ENCODE assay signal across 11 cellular contexts in genomic region chr14:65357091-65357490, GRCh38. TPM values are rescaled to one million over a fixed set of nuclear protein-coding genes. Genes with fewer than 3 reads are reported as not detected.
DNase-seq lines count a peak whose midpoint lies in the region; ATAC-seq and TF ChIP-seq lines count a peak whose summit lies in the region.
"Had no signal": no experiment of that assay in that cellular context is flagged by ENCODE, and none has a peak within 500 bp of the region (broad histone marks: within the 10 kb centered on the region; RNA-seq: fewer than 3 reads in every experiment).

No MANE protein-coding gene starts in this region.

- no peaks in the 10 kb centered on the region for H3K36me3 Mint-ChIP-seq in progenitor cell of endocrine pancreas (ENCODE audit: insufficient read depth)

- H3K27me3 Mint-ChIP-seq in progenitor cell of endocrine pancreas, result peaks cover 15% of the 10 kb centered on the region

- TF ChIP-seq POLR2A in esophagus squamous epithelium (IDR thresholded peaks at IDR 0.05) (no peak), suprapubic skin (IDR thresholded peaks at IDR 0.05) (no peak)

- no peak overlapping the region for H2AFZ ChIP-seq in Loucy (ENCODE audit: low read length)

- no peaks in the 10 kb centered on the region for H3K27me3 ChIP-seq in right cardiac atrium (ENCODE audit: control insufficient read depth, insufficient read depth)
- no peaks in the 10 kb centered on the region for H3K27me3 ChIP-seq in Loucy (ENCODE audit: insufficient read depth, low read length, poor library complexity, severe bottlenecking)
- H3K27me3 ChIP-seq in esophagus squamous epithelium, result no peaks in the 10 kb centered on the region
- no peaks in the 10 kb centered on the region for H3K27me3 ChIP-seq in suprapubic skin
- H3K27me3 ChIP-seq: BE2C, dorsolateral prefrontal cortex had no signal

- DNase-seq in Right ventricle myocardium inferior (ENCODE audit: missing footprints) (no peak), right cardiac atrium (no peak), esophagus squamous epithelium (lab: John Stamatoyannopoulos, UW) (no peak), suprapubic skin (ENCODE audit: low spot score in 2 of 2) (no peak), left lobe of liver (ENCODE audit: low spot score) (no peak), progenitor cell of endocrine pancreas (ENCODE audit: low spot score, unreplicated experiment) (no peak)
- DNase-seq: BE2C, dorsolateral prefrontal cortex, WERI-Rb-1 had no signal

- H3K4me3 ChIP-seq in right cardiac atrium (ENCODE audit: low read length), result no peak overlapping the region
- no peak overlapping the region for H3K4me3 ChIP-seq in Loucy (ENCODE audit: low read length, poor library complexity, severe bottlenecking)
- H3K4me3 ChIP-seq in esophagus squamous epithelium, result no peak overlapping the region
- no peak overlapping the region for H3K4me3 ChIP-seq in suprapubic skin
- H3K4me3 ChIP-seq: dorsolateral prefrontal cortex had no signal

- ATAC-seq in Right ventricle myocardium inferior, result peak; percentile 75
- no peak for ATAC-seq in right cardiac atrium
- ATAC-seq in left lobe of liver, result no peak
- ATAC-seq in GM19455 (IDR thresholded peaks at IDR 0.05; ENCODE audit: unreplicated experiment), result no peak

- H3K4me3 Mint-ChIP-seq in progenitor cell of endocrine pancreas (ENCODE audit: low read depth), result no peak overlapping the region

- H3K9me2 ChIP-seq in Loucy (replicated peaks; ENCODE audit: low read depth, low read length), result no peaks in the 10 kb centered on the region

- H3K4me1 ChIP-seq in right cardiac atrium (ENCODE audit: control insufficient read depth, insufficient read depth, low read length) (no peaks in the 10 kb centered on the region), Loucy (ENCODE audit: insufficient read depth, low read length, poor library complexity, severe bottlenecking) (peaks cover 14% of the 10 kb centered on the region), esophagus squamous epithelium (peaks cover 12 to 81% (median 17%) of the 10 kb centered on the region in 3 donors), suprapubic skin (peaks cover 38% of the 10 kb centered on the region)
- H3K4me1 ChIP-seq: BE2C had no signal

- no peaks in the 10 kb centered on the region for H3K9me3 Mint-ChIP-seq in progenitor cell of endocrine pancreas (ENCODE audit: low read depth)

- H3K4me1 Mint-ChIP-seq in progenitor cell of endocrine pancreas (ENCODE audit: low read depth), result no peaks in the 10 kb centered on the region

- no peaks in the 10 kb centered on the region for H4K20me1 ChIP-seq in Loucy (ENCODE audit: insufficient read depth, low read length, poor library complexity, severe bottlenecking)

- H3F3A ChIP-seq in Loucy (ENCODE audit: low read depth), result no peaks in the 10 kb centered on the region

- peak overlapping the region; percentile 45 for H3K4me2 ChIP-seq in Loucy (ENCODE audit: low read depth, low read length, poor library complexity, severe bottlenecking)

- H3K36me3 ChIP-seq in Loucy (ENCODE audit: insufficient read depth, low read length), result no peaks in the 10 kb centered on the region
- H3K36me3 ChIP-seq in esophagus squamous epithelium, result no peaks in the 10 kb centered on the region
- no peaks in the 10 kb centered on the region for H3K36me3 ChIP-seq in suprapubic skin
- H3K36me3 ChIP-seq: BE2C, WERI-Rb-1 had no signal

- H3K27ac ChIP-seq in right cardiac atrium (ENCODE audit: low read length), result no peak overlapping the region
- H3K27ac ChIP-seq in esophagus squamous epithelium, result peak overlapping the region; percentile 25 to 61 (median 48)
- H3K27ac ChIP-seq in suprapubic skin, result peak overlapping the region; percentile 34
- H3K27ac ChIP-seq: WERI-Rb-1 had no signal

- no peaks in the 10 kb centered on the region for H3K79me2 ChIP-seq in Loucy (ENCODE audit: insufficient read depth, low read length)

- H3K9me3 ChIP-seq in right cardiac atrium (ENCODE audit: control insufficient read depth, low read length), result no peaks in the 10 kb centered on the region
- H3K9me3 ChIP-seq in Loucy (ENCODE audit: insufficient read depth, low read depth, low read length), result no peaks in the 10 kb centered on the region
- H3K9me3 ChIP-seq in esophagus squamous epithelium, result no peaks in the 10 kb centered on the region
- H3K9me3 ChIP-seq in suprapubic skin, result no peaks in the 10 kb centered on the region
- H3K9me3 ChIP-seq: BE2C had no signal

- no peak for TF ChIP-seq CTCF in Loucy (conservative IDR thresholded peaks at IDR 0.05; ENCODE audit: low read length)
- no peak for TF ChIP-seq CTCF in esophagus squamous epithelium (IDR thresholded peaks at IDR 0.05)
- TF ChIP-seq CTCF in suprapubic skin (IDR thresholded peaks at IDR 0.05), result no peak
- no peak for TF ChIP-seq CTCF in progenitor cell of endocrine pancreas (IDR thresholded peaks at IDR 0.05; ENCODE audit: unreplicated experiment)

- no peak overlapping the region for H3K9ac ChIP-seq in Loucy (ENCODE audit: low read depth, low read length, poor library complexity, severe bottlenecking)

- H3K27ac Mint-ChIP-seq in progenitor cell of endocrine pancreas, result no peak overlapping the region

- no peak for TF ChIP-seq EP300 in suprapubic skin (IDR thresholded peaks at IDR 0.05)

- WGBS in right cardiac atrium, result 55% methylated on average over 2 of the region's 2 CpGs
- WGBS in esophagus squamous epithelium, 2 donors, result 20 to 37% methylated on average over 2 of the region's 2 CpGs
- 33% methylated on average over 2 of the region's 2 CpGs for WGBS in suprapubic skin

- intact Hi-C loops in Right ventricle myocardium inferior (cut with DNase I), result no loop called here
- intact Hi-C loops in right cardiac atrium (cut with DNase I), result no loop called here
- intact Hi-C loops in esophagus squamous epithelium (cut with DNase I), result no loop called here

RNA-seq across cellular contexts. Expression of gene FUT8, which starts 55.4 kb away (rescaled TPM):
- 15.7 TPM for total RNA-seq in Right ventricle myocardium inferior
- 10 to 100 TPM; 12.0 to 16.9 (median 15.0) TPM for total RNA-seq in right cardiac atrium
- 5.2 TPM for polyA plus RNA-seq in right cardiac atrium
- total RNA-seq in esophagus squamous epithelium, result 10 to 100 TPM in 2 of 4 donors, 1 to 10 TPM in 2; 5.5 to 25.4 (median 8.8) TPM
- total RNA-seq in suprapubic skin, result 10 to 100 TPM; 15.2 to 38.0 (median 20.7) TPM
- total RNA-seq in left lobe of liver, result 3.8 TPM
- total RNA-seq in progenitor cell of endocrine pancreas, result 33.4 and 38.8 TPM in 2 replicates
